Comparison of ENCODE assay signal across 1 cellular context in the genomic region with DNA sequence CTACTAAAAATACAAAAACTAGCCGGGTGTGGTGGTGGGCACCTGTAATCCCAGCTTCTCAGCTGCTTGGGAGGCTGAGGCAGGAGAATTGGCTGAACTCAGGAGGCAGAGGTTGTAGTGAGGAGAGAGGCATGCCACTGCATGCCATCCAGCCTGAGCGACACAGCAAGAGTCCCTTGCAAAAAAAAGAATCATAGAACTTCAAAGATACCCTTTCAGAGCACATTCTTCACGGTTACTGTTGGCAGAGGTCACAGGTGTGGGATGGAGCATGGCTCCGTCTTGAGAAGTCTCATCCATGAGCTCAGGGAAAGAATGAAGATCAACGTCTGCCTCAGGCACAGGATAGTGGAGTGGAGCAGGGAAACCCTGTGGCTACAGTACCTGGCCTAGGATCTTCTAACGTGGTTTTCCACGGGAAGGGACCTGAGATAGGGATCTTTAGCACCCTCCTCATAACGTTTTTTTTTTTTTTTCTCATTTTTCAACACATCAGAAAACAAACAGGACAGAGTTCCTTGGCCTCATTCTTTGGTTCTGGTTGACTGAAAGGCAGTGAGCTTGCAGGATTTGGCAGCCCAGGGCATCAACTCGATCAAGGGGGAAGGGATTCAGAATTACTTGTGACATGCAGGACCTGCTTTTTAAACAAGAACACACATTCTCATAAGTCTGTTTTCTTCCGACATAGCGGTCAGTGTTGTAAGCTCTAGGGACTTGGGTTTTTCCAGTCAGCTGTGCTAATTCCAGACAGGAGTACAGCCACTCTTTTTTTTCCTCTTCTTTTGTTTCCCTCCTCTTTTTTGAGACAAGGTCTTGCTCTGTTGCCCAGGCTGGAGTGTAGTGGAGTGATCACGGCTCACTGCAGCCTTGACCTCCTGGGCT.
TF ChIP-seq lines count a peak whose summit lies in the region.

No MANE protein-coding gene starts in this region.

TF ChIP-seq in HepG2, 621 proteins besides CTCF, POLR2A, EP300 and RAD21 (continued from another document):
- TF ChIP-seq ZNF574 (CRISPR knock-in tag; IDR thresholded peaks at IDR 0.05) (peak; percentile 37; the same call in 1 of the 2 replicates), ZNF713 (CRISPR knock-in tag; IDR thresholded peaks at IDR 0.05) (no peak), NCOA5 (CRISPR knock-in tag; IDR thresholded peaks at IDR 0.05) (no peak), ARHGAP35 (CRISPR knock-in tag; IDR thresholded peaks at IDR 0.05; ENCODE audit: borderline replicate concordance) (no peak), MYPOP (CRISPR knock-in tag; IDR thresholded peaks at IDR 0.05) (no peak), ZNF234 (CRISPR knock-in tag; conservative IDR thresholded peaks at IDR 0.05) (no peak), ELF4 (CRISPR knock-in tag; IDR thresholded peaks at IDR 0.05; ENCODE audit: borderline replicate concordance) (no peak), DDIT3 (CRISPR knock-in tag; IDR thresholded peaks at IDR 0.05) (no peak), ZNF335 (CRISPR knock-in tag; IDR thresholded peaks at IDR 0.05) (no peak), MBNL3 (CRISPR knock-in tag; conservative IDR thresholded peaks at IDR 0.05) (no peak), GFI1 (CRISPR knock-in tag; IDR thresholded peaks at IDR 0.05; ENCODE audit: borderline replicate concordance) (no peak)
